ENCODE assay signal across 1 cellular context in genomic region chr3:47228088-47228487, GRCh38.
TF ChIP-seq lines count a peak whose summit lies in the region.

No MANE protein-coding gene starts in this region.

TF ChIP-seq in WTC11, 78 proteins besides CTCF, POLR2A, EP300 and RAD21 (continued from another document):
- TF ChIP-seq ZNF423 (CRISPR knock-in tag; IDR thresholded peaks at IDR 0.05) (no peak), ZNF138 (CRISPR knock-in tag; conservative IDR thresholded peaks at IDR 0.05) (no peak), HMGXB4 (CRISPR knock-in tag; IDR thresholded peaks at IDR 0.05) (no peak), MXD4 (CRISPR knock-in tag; IDR thresholded peaks at IDR 0.05; ENCODE audit: borderline replicate concordance) (no peak), ZBTB43 (CRISPR knock-in tag; IDR thresholded peaks at IDR 0.05) (no peak), JUN (CRISPR knock-in tag; IDR thresholded peaks at IDR 0.05) (no peak), PRDM15 (CRISPR knock-in tag; IDR thresholded peaks at IDR 0.05) (no peak), SOX15 (CRISPR knock-in tag; IDR thresholded peaks at IDR 0.05) (no peak), CBFB (CRISPR knock-in tag; IDR thresholded peaks at IDR 0.05; ENCODE audit: low read depth) (no peak), MLX (CRISPR knock-in tag; IDR thresholded peaks at IDR 0.05) (no peak)
